In the genomic region with DNA sequence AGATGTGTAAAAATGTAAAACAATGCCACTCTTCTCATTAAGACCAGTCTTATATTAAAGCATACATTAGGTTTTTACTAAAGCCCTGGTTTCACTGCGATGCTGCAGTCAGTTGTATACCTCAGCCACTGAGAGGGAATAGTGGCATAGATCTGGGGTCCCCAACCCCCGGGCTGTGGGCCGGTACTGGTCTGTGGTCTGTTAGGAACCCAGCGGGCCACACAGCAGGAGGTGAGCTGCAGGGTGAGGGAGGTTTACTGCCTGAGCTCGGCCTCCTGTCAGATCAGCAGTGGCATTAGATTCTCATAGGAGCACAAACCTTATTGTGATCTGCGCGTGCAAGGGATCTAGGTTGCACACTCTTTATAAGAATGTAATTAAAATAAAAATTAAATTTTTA, we compare ENCODE assay signal across 35 cellular contexts.
"Had no signal": no experiment of that assay in that cellular context is flagged by ENCODE, and none has a peak within 500 bp of the region (broad histone marks: within the 10 kb centered on the region; RNA-seq: fewer than 3 reads in every experiment).

No MANE protein-coding gene starts in this region.

- ATAC-seq: activated CD4-positive, CD25-positive, alpha-beta regulatory T cell treated with anti-CD3 and anti-CD28 coated beads, Interleukin-2, amount 50 U/mL, for 24 hours; activated CD8-positive, alpha-beta memory T cell treated with anti-CD3 and anti-CD28 coated beads, Interleukin-2, amount 10 ng/mL, durations not matched to agents 7 days and 5 days; activated CD8-positive, alpha-beta T cell treated with anti-CD3 and anti-CD28 coated beads, Interleukin-2, amount 10 ng/mL, durations not matched to agents 7 days and 5 days; activated naive CD8-positive, alpha-beta T cell treated with anti-CD3 and anti-CD28 coated beads, Interleukin-2, amount 50 U/mL, for 24 hours; gastroesophageal sphincter; heart right ventricle had no signal

- H3K27me3 Mint-ChIP-seq: activated CD4-positive, alpha-beta memory T cell treated with anti-CD3 and anti-CD28 coated beads for 36 hours; activated naive CD4-positive, alpha-beta T cell treated with anti-CD3 and anti-CD28 coated beads, Interleukin-2, amount 50 U/mL, for 24 hours; activated naive CD8-positive, alpha-beta T cell treated with anti-CD3 and anti-CD28 coated beads for 36 hours; dendritic cell treated with granulocyte-macrophage colony-stimulating factor and Interleukin-4, amounts not matched to agents 40 ng/mL and 50 ng/mL, for 4 days had no signal

- H3K27ac Mint-ChIP-seq: activated B cell treated with CpG ODN at 0.5 μM for 24 hours; activated CD4-positive, alpha-beta memory T cell treated with anti-CD3 and anti-CD28 coated beads for 36 hours; activated CD8-positive, alpha-beta memory T cell treated with anti-CD3 and anti-CD28 coated beads, Interleukin-2, amount 10 ng/mL, durations not matched to agents 7 days and 5 days; activated CD8-positive, alpha-beta T cell treated with anti-CD3 and anti-CD28 coated beads, Interleukin-2, amount 10 ng/mL, durations not matched to agents 7 days and 5 days; activated naive CD4-positive, alpha-beta T cell treated with anti-CD3 and anti-CD28 coated beads for 36 hours; activated naive CD4-positive, alpha-beta T cell treated with anti-CD3 and anti-CD28 coated beads, Interleukin-2, amount 50 U/mL, for 24 hours; activated naive CD8-positive, alpha-beta T cell treated with anti-CD3 and anti-CD28 coated beads for 36 hours; activated naive CD8-positive, alpha-beta T cell treated with anti-CD3 and anti-CD28 coated beads, Interleukin-2, amount 50 U/mL, for 24 hours; activated T-helper 1 cell treated with anti-CD3 and anti-CD28 coated beads, Interleukin-12 subunit alpha, Interleukin-12 subunit beta, Interleukin-2, Interleukin-4 antibody, amounts not matched to agents 30 ng/mL and 10 ng/mL and 1 ng/mL, durations not matched to agents 14 hours and 24 hours and 36 hours; activated T-helper 2 cell treated with anti-CD3 and anti-CD28 coated beads, Interferon-gamma antibody, Interleukin-2, Interleukin-4, amounts not matched to agents 10 μg/mL and 5 μg/mL and 100 μg/mL, durations not matched to agents 14 hours and 24 hours and 36 hours; brain; dendritic cell treated with granulocyte-macrophage colony-stimulating factor and Interleukin-4, amounts not matched to agents 40 ng/mL and 50 ng/mL, for 4 days had no signal

- H3K9me3 ChIP-seq: adrenal gland, breast epithelium, colonic mucosa, esophagus squamous epithelium, gastroesophageal sphincter, heart right ventricle had no signal

- H3K9me3 Mint-ChIP-seq: activated B cell treated with CpG ODN at 0.5 μM for 24 hours; activated CD4-positive, alpha-beta memory T cell treated with anti-CD3 and anti-CD28 coated beads for 36 hours; activated naive CD4-positive, alpha-beta T cell treated with anti-CD3 and anti-CD28 coated beads for 36 hours; activated naive CD4-positive, alpha-beta T cell treated with anti-CD3 and anti-CD28 coated beads, Interleukin-2, amount 50 U/mL, for 24 hours; activated naive CD8-positive, alpha-beta T cell treated with anti-CD3 and anti-CD28 coated beads for 36 hours; activated naive CD8-positive, alpha-beta T cell treated with anti-CD3 and anti-CD28 coated beads, Interleukin-2, amount 50 U/mL, for 24 hours; activated T-helper 1 cell treated with anti-CD3 and anti-CD28 coated beads, Interleukin-12 subunit alpha, Interleukin-12 subunit beta, Interleukin-2, Interleukin-4 antibody, amounts not matched to agents 30 ng/mL and 10 ng/mL and 1 ng/mL, durations not matched to agents 14 hours and 24 hours and 36 hours; activated T-helper 2 cell treated with anti-CD3 and anti-CD28 coated beads, Interferon-gamma antibody, Interleukin-2, Interleukin-4, amounts not matched to agents 10 μg/mL and 5 μg/mL and 100 μg/mL, durations not matched to agents 14 hours and 24 hours and 36 hours; brain; dendritic cell treated with granulocyte-macrophage colony-stimulating factor and Interleukin-4, amounts not matched to agents 40 ng/mL and 50 ng/mL, for 4 days had no signal

- H3K36me3 ChIP-seq: adrenal gland, breast epithelium, cardiac muscle cell, colonic mucosa, esophagus squamous epithelium, gastroesophageal sphincter, heart right ventricle had no signal

- H3K4me1 ChIP-seq: adrenal gland, breast epithelium, colonic mucosa, esophagus squamous epithelium, gastroesophageal sphincter, heart right ventricle had no signal

- DNase-seq: activated B cell treated with CpG ODN at 0.5 μM for 24 hours; activated CD4-positive, alpha-beta memory T cell treated with anti-CD3 and anti-CD28 coated beads for 36 hours; activated CD4-positive, alpha-beta T cell treated with anti-CD3 and anti-CD28 coated beads for 48 hours; activated CD4-positive, alpha-beta T cell treated with anti-CD3 and anti-CD28 coated beads, Interleukin-2, amount 50 U/mL, for 1 hour; activated CD8-positive, alpha-beta memory T cell treated with anti-CD3 and anti-CD28 coated beads, Interleukin-2, amount 10 ng/mL, durations not matched to agents 7 days and 5 days; activated CD8-positive, alpha-beta memory T cell treated with anti-CD3 and anti-CD28 coated beads, Interleukin-2, amount 50 U/mL, for 4 hours; activated CD8-positive, alpha-beta T cell treated with anti-CD3 and anti-CD28 coated beads, Interleukin-2, amount 10 ng/mL, durations not matched to agents 7 days and 5 days; activated effector memory CD4-positive, alpha-beta T cell treated with anti-CD3 and anti-CD28 coated beads, Interleukin-2, amount 50 U/mL, for 16 hours; activated naive CD4-positive, alpha-beta T cell treated with anti-CD3 and anti-CD28 coated beads for 36 hours; activated naive CD8-positive, alpha-beta T cell treated with anti-CD3 and anti-CD28 coated beads for 36 hours; activated naive CD8-positive, alpha-beta T cell treated with anti-CD3 and anti-CD28 coated beads, Interleukin-2, amount 50 U/mL, for 24 hours; activated T-cell treated with anti-CD3 and anti-CD28 coated beads, Interleukin-2, amount 50 U/mL, for 1 hour; activated T-cell treated with anti-CD3 and anti-CD28 coated beads, Interleukin-2, amount 50 U/mL, for 48 hours; adrenal gland; amygdala; aorta; central memory CD4-positive, alpha-beta T cell; cerebellar nuclear complex; colonic mucosa; dorsolateral prefrontal cortex; effector memory CD4-positive, alpha-beta T cell; esophagus squamous epithelium; foreskin melanocyte; heart right ventricle; T-helper 2 cell had no signal

- H3K4me3 Mint-ChIP-seq: activated B cell treated with CpG ODN at 0.5 μM for 24 hours; activated CD4-positive, alpha-beta memory T cell treated with anti-CD3 and anti-CD28 coated beads for 36 hours; activated CD8-positive, alpha-beta memory T cell treated with anti-CD3 and anti-CD28 coated beads, Interleukin-2, amount 10 ng/mL, durations not matched to agents 7 days and 5 days; activated CD8-positive, alpha-beta T cell treated with anti-CD3 and anti-CD28 coated beads, Interleukin-2, amount 10 ng/mL, durations not matched to agents 7 days and 5 days; activated naive CD4-positive, alpha-beta T cell treated with anti-CD3 and anti-CD28 coated beads for 36 hours; activated naive CD4-positive, alpha-beta T cell treated with anti-CD3 and anti-CD28 coated beads, Interleukin-2, amount 50 U/mL, for 24 hours; activated naive CD8-positive, alpha-beta T cell treated with anti-CD3 and anti-CD28 coated beads for 36 hours; activated naive CD8-positive, alpha-beta T cell treated with anti-CD3 and anti-CD28 coated beads, Interleukin-2, amount 50 U/mL, for 24 hours; activated T-helper 1 cell treated with anti-CD3 and anti-CD28 coated beads, Interleukin-12 subunit alpha, Interleukin-12 subunit beta, Interleukin-2, Interleukin-4 antibody, amounts not matched to agents 30 ng/mL and 10 ng/mL and 1 ng/mL, durations not matched to agents 14 hours and 24 hours and 36 hours; brain; dendritic cell treated with granulocyte-macrophage colony-stimulating factor and Interleukin-4, amounts not matched to agents 40 ng/mL and 50 ng/mL, for 4 days had no signal

- H3K4me1 Mint-ChIP-seq: activated B cell treated with CpG ODN at 0.5 μM for 24 hours; activated CD8-positive, alpha-beta memory T cell treated with anti-CD3 and anti-CD28 coated beads, Interleukin-2, amount 10 ng/mL, durations not matched to agents 7 days and 5 days; activated naive CD4-positive, alpha-beta T cell treated with anti-CD3 and anti-CD28 coated beads, Interleukin-2, amount 50 U/mL, for 24 hours; activated naive CD8-positive, alpha-beta T cell treated with anti-CD3 and anti-CD28 coated beads for 36 hours; activated naive CD8-positive, alpha-beta T cell treated with anti-CD3 and anti-CD28 coated beads, Interleukin-2, amount 50 U/mL, for 24 hours; brain had no signal

- H3K36me3 Mint-ChIP-seq: activated CD4-positive, alpha-beta memory T cell treated with anti-CD3 and anti-CD28 coated beads for 36 hours; activated CD8-positive, alpha-beta memory T cell treated with anti-CD3 and anti-CD28 coated beads, Interleukin-2, amount 10 ng/mL, durations not matched to agents 7 days and 5 days; activated naive CD4-positive, alpha-beta T cell treated with anti-CD3 and anti-CD28 coated beads, Interleukin-2, amount 50 U/mL, for 24 hours; activated naive CD8-positive, alpha-beta T cell treated with anti-CD3 and anti-CD28 coated beads for 36 hours; brain had no signal

- H3K27me3 ChIP-seq: breast epithelium, cardiac muscle cell, colonic mucosa, esophagus squamous epithelium had no signal

- H3K27ac ChIP-seq: adrenal gland, breast epithelium, cardiac muscle cell, colonic mucosa, dorsolateral prefrontal cortex, esophagus squamous epithelium, gastroesophageal sphincter, heart right ventricle, VCaP had no signal

- H3K4me3 ChIP-seq: adrenal gland, breast epithelium, cardiac muscle cell, colonic mucosa, dorsolateral prefrontal cortex, esophagus squamous epithelium, gastroesophageal sphincter, heart right ventricle had no signal
